In genomic region chr15:83809345-83809744, GRCh38 we compare ENCODE assay signal across 23 cellular contexts.
"Had no signal": no experiment of that assay in that cellular context is flagged by ENCODE, and none has a peak within 500 bp of the region (broad histone marks: within the 10 kb centered on the region; RNA-seq: fewer than 3 reads in every experiment).

No MANE protein-coding gene starts in this region.

- H3K4me3 ChIP-seq: coronary artery, gastroesophageal sphincter, heart left ventricle, hepatocyte, left lung, neural progenitor cell, right lobe of liver, stomach, thyroid gland had no signal

- H3K27me3 ChIP-seq: gastroesophageal sphincter, heart left ventricle, hepatocyte, left lung, neural progenitor cell, right lobe of liver, stomach, thyroid gland had no signal

- H2AFZ ChIP-seq: hepatocyte, neural progenitor cell, parathyroid adenoma had no signal

- H3K27ac Mint-ChIP-seq: naive thymus-derived CD4-positive, alpha-beta T cell; nephron; neural progenitor cell; progenitor cell of endocrine pancreas; stimulated activated effector memory CD8-positive, alpha-beta T cell treated with anti-CD3 and anti-CD28 coated beads, Interleukin-12 subunit alpha, Interleukin-12 subunit beta, amount 100 ng/mL, for 72 hours; type B pancreatic cell had no signal

- H3K9me3 ChIP-seq: gastroesophageal sphincter, right lobe of liver, thyroid gland had no signal

- H3K79me2 ChIP-seq: hepatocyte, parathyroid adenoma had no signal

- H3K36me3 Mint-ChIP-seq: naive thymus-derived CD4-positive, alpha-beta T cell; neural progenitor cell; stimulated activated effector memory CD8-positive, alpha-beta T cell treated with anti-CD3 and anti-CD28 coated beads, Interleukin-12 subunit alpha, Interleukin-12 subunit beta, amount 100 ng/mL, for 72 hours; type B pancreatic cell had no signal

- H3K4me2 ChIP-seq: hepatocyte, neural progenitor cell had no signal

- H3K4me1 ChIP-seq: gastroesophageal sphincter, heart left ventricle, left lung, neural progenitor cell, parathyroid adenoma, right lobe of liver, stomach, thyroid gland had no signal

- H3K4me1 Mint-ChIP-seq: nephron; neural progenitor cell; stimulated activated effector memory CD8-positive, alpha-beta T cell treated with anti-CD3 and anti-CD28 coated beads, Interleukin-12 subunit alpha, Interleukin-12 subunit beta, amount 100 ng/mL, for 72 hours had no signal

- DNase-seq: dermis blood vessel endothelial cell; effector memory CD4-positive, alpha-beta T cell; heart left ventricle; left cardiac atrium; left lung; mesendoderm; midbrain; naive thymus-derived CD4-positive, alpha-beta T cell; right lobe of liver; stimulated activated CD4-positive, alpha-beta T cell treated with anti-CD3 and anti-CD28 coated beads, Interleukin-2, amount 100 ng/mL, for 24 hours; stimulated activated CD4-positive, alpha-beta T cell treated with anti-CD3 and anti-CD28 coated beads, Interleukin-4, amount 100 ng/mL, for 24 hours; stimulated activated naive CD4-positive, alpha-beta T cell treated with Interleukin-2 at 50 U/mL for 16 hours; stomach; thyroid gland had no signal

- H3K9me3 Mint-ChIP-seq: stimulated activated effector memory CD8-positive, alpha-beta T cell treated with anti-CD3 and anti-CD28 coated beads, Interleukin-12 subunit alpha, Interleukin-12 subunit beta, amount 100 ng/mL, for 72 hours; type B pancreatic cell had no signal

- H3K9ac ChIP-seq: neural progenitor cell, parathyroid adenoma had no signal

- ATAC-seq: gastroesophageal sphincter; heart left ventricle; left cardiac atrium; left lung; naive thymus-derived CD4-positive, alpha-beta T cell; right lobe of liver; stimulated activated effector memory CD8-positive, alpha-beta T cell treated with anti-CD3 and anti-CD28 coated beads, Interleukin-12 subunit alpha, Interleukin-12 subunit beta, amount 100 ng/mL, for 72 hours had no signal

- H3K36me3 ChIP-seq: left lung, neural progenitor cell, right lobe of liver, thyroid gland had no signal

- H3K27ac ChIP-seq: coronary artery, gastroesophageal sphincter, heart left ventricle, hepatocyte, left lung, neural progenitor cell, parathyroid adenoma, right lobe of liver, stomach, thyroid gland had no signal

- H3K4me3 Mint-ChIP-seq: naive thymus-derived CD4-positive, alpha-beta T cell; nephron; neural progenitor cell; stimulated activated effector memory CD8-positive, alpha-beta T cell treated with anti-CD3 and anti-CD28 coated beads, Interleukin-12 subunit alpha, Interleukin-12 subunit beta, amount 100 ng/mL, for 72 hours; type B pancreatic cell had no signal
